In genomic region chr12:6851921-6852650, GRCh38 we compare ENCODE assay signal across 8 cellular contexts. TPM values are rescaled to one million over a fixed set of nuclear protein-coding genes. Genes with fewer than 3 reads are reported as not detected.
DNase-seq lines count a peak whose midpoint lies in the region; ATAC-seq and TF ChIP-seq lines count a peak whose summit lies in the region.

A gene with protein sequence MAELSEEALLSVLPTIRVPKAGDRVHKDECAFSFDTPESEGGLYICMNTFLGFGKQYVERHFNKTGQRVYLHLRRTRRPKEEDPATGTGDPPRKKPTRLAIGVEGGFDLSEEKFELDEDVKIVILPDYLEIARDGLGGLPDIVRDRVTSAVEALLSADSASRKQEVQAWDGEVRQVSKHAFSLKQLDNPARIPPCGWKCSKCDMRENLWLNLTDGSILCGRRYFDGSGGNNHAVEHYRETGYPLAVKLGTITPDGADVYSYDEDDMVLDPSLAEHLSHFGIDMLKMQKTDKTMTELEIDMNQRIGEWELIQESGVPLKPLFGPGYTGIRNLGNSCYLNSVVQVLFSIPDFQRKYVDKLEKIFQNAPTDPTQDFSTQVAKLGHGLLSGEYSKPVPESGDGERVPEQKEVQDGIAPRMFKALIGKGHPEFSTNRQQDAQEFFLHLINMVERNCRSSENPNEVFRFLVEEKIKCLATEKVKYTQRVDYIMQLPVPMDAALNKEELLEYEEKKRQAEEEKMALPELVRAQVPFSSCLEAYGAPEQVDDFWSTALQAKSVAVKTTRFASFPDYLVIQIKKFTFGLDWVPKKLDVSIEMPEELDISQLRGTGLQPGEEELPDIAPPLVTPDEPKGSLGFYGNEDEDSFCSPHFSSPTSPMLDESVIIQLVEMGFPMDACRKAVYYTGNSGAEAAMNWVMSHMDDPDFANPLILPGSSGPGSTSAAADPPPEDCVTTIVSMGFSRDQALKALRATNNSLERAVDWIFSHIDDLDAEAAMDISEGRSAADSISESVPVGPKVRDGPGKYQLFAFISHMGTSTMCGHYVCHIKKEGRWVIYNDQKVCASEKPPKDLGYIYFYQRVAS (plus strand): TSS chr12:6852150. CDS start chr12:6852180, 30 bp downstream.

- H3K36me3 ChIP-seq in KMS-11 (ENCODE audit: insufficient read depth): 0 out of 2 replicates have a peak, but pooled peaks cover 2% of the 10 kb centered on the region
- peaks cover 0 to 32% (median 0%) of the 10 kb centered on the region in 3 donors for H3K36me3 ChIP-seq in Peyer's patch
- peaks cover 0 to 8% of the 10 kb centered on the region in 2 donors for H3K36me3 ChIP-seq in esophagus (ENCODE audit: control insufficient read depth in 2 of 2, insufficient read depth in 2 of 2, low read length in 1 of 2)
- H3K36me3 ChIP-seq in muscle layer of colon (ENCODE audit: insufficient read depth, low read length): peaks cover 27% of the 10 kb centered on the region

- H4K20me1 ChIP-seq in KMS-11 (ENCODE audit: insufficient read depth): no peaks in the 10 kb centered on the region

- peak; percentile 100 for DNase-seq in DMS53 treated with DMSO at 0.1 percent for 48 hours (lab: John Stamatoyannopoulos, UW; ENCODE audit: unreplicated experiment)
- DNase-seq in Peyer's patch: peak; percentile 97 to 100 (median 99)
- DNase-seq in activated T-cell treated with anti-CD3 and anti-CD28 coated beads, Interleukin-2, amount 50 U/mL, for 48 hours: peak; percentile 98
- DNase-seq in stimulated activated CD8-positive, alpha-beta memory T cell treated with anti-CD3 and anti-CD28 coated beads, Interleukin-7, amount 100 ng/mL, for 24 hours (ENCODE audit: low read depth): peak; percentile 93

- H2AFZ ChIP-seq in KMS-11 (ENCODE audit: low read depth): peak within 1 kb of the TSS; percentile 59; the same call in 1 of the 2 replicates

- WGBS in esophagus, 2 donors: 0% methylated on average over 62 to 65 of the region's 65 CpGs

- peak within 1 kb of the TSS; percentile 69 for H3K9ac ChIP-seq in KMS-11
- peak within 1 kb of the TSS; percentile 69 for H3K9ac ChIP-seq in muscle layer of colon (ENCODE audit: low read length)

- H3K27ac ChIP-seq in KMS-11: peak within 1 kb of the TSS; percentile 87
- peak within 1 kb of the TSS; percentile 89 to 99 (median 96) for H3K27ac ChIP-seq in Peyer's patch
- peak within 1 kb of the TSS; percentile 94 to 99 for H3K27ac ChIP-seq in esophagus (ENCODE audit: low read depth in 2 of 2, low read length in 1 of 2)
- peak within 1 kb of the TSS; percentile 94 for H3K27ac ChIP-seq in muscle layer of colon (ENCODE audit: low read depth, low read length)

- ATAC-seq in GM21737 (IDR thresholded peaks at IDR 0.05; ENCODE audit: unreplicated experiment): peak; percentile 73

- peaks cover 40% of the 10 kb centered on the region for H3K79me2 ChIP-seq in KMS-11 (ENCODE audit: insufficient read depth, low read depth)

- peak within 1 kb of the TSS; percentile 95 for H3K4me2 ChIP-seq in KMS-11

- TF ChIP-seq POLR2A in Peyer's patch (IDR thresholded peaks at IDR 0.05): peak; percentile 32 to 62

- H3K27me3 ChIP-seq in KMS-11 (ENCODE audit: insufficient read depth, low read depth) (no peaks in the 10 kb centered on the region), Peyer's patch (no peaks in the 10 kb centered on the region), esophagus (ENCODE audit: control insufficient read depth in 1 of 2, insufficient read depth in 2 of 2, low read length in 2 of 2) (no peaks in the 10 kb centered on the region), muscle layer of colon (ENCODE audit: control insufficient read depth in 1 of 2, insufficient read depth in 2 of 2, low read length in 2 of 2) (no peaks in the 10 kb centered on the region)

- no peaks in the 10 kb centered on the region for H3K9me3 ChIP-seq in Peyer's patch
- H3K9me3 ChIP-seq in esophagus (ENCODE audit: control insufficient read depth in 2 of 2, insufficient read depth in 1 of 2, low read depth in 1 of 2, low read length in 1 of 2): no peaks in the 10 kb centered on the region
- H3K9me3 ChIP-seq in muscle layer of colon (ENCODE audit: low read length): no peaks in the 10 kb centered on the region

- H3K4me1 ChIP-seq in KMS-11 (ENCODE audit: low read depth, poor library complexity, severe bottlenecking) (peaks cover 29% of the 10 kb centered on the region), Peyer's patch (peaks cover 0 to 14% (median 7%) of the 10 kb centered on the region in 4 donors), esophagus (ENCODE audit: control insufficient read depth in 2 of 2, insufficient read depth in 2 of 2, low read length in 1 of 2) (peaks cover 4 to 9% of the 10 kb centered on the region in 2 donors), muscle layer of colon (ENCODE audit: insufficient read depth, low read length) (peaks cover 21% of the 10 kb centered on the region)

- TF ChIP-seq CTCF in KMS-11 (conservative IDR thresholded peaks at IDR 0.05; ENCODE audit: low read depth, low read length): no peak
- no peak for TF ChIP-seq CTCF in Peyer's patch (IDR thresholded peaks at IDR 0.05)

- H3K4me3 ChIP-seq in KMS-11 (IDR thresholded peaks at IDR 0.05; ENCODE audit: insufficient read depth, low read depth, low read length) (no peak within 1 kb of the TSS), Peyer's patch (peak within 1 kb of the TSS; percentile 57 to 74 (median 66)), esophagus (ENCODE audit: low read depth in 1 of 2, low read length in 2 of 2) (peak within 1 kb of the TSS; percentile 70 to 82), muscle layer of colon (ENCODE audit: low read depth in 1 of 2, low read length in 2 of 2) (peak within 1 kb of the TSS; percentile 64 to 82)

RNA-seq across cellular contexts. Expression of the gene that starts here (rescaled TPM):
- 10 to 100 TPM; 41.0 to 94.1 (median 47.1) TPM for total RNA-seq in Peyer's patch
- 10 to 100 TPM; 21.4 to 40.7 TPM for polyA plus RNA-seq in esophagus
